In the genomic region with DNA sequence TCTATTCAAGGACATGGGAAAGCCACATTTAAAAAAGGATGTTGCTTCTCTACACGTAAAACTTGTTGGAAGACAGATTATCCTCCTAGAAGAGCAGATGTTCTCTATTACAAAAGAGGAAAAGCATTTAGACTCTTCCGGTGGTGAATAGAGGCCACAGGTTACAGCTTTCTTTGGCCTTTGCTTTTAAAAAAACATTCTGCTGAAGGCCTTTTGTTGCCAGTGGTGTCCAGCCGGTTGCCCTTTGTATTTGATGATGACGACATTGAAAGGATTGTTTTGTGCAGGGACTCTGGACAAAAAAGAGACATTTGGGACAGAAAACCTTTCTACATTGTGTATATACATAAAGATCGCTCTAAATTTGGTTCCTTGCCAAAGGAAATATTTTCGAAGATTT, we compare ENCODE assay signal across 10 cellular contexts.
DNase-seq lines count a peak whose midpoint lies in the region; TF ChIP-seq lines count a peak whose summit lies in the region.
"Had no signal": no experiment of that assay in that cellular context is flagged by ENCODE, and none has a peak within 500 bp of the region (broad histone marks: within the 10 kb centered on the region; RNA-seq: fewer than 3 reads in every experiment).

No MANE protein-coding gene starts in this region.

- TF ChIP-seq CTCF in fibroblast of lung (conservative IDR thresholded peaks at IDR 0.05 in 1 of 2, IDR thresholded peaks at IDR 0.05 in 1 of 2; ENCODE audit: low read depth in 1 of 2, low read length in 2 of 2) = no peak
- no peak for TF ChIP-seq CTCF in neural crest cell (conservative IDR thresholded peaks at IDR 0.05)

- peaks cover 59% of the 10 kb centered on the region for H3K4me1 Mint-ChIP-seq in neural crest cell
- H3K4me1 Mint-ChIP-seq in activated T-cell treated with anti-CD3 and anti-CD28 coated beads, Interleukin-2, amount 50 U/mL, for 24 hours (ENCODE audit: low read depth) = peaks cover 21% of the 10 kb centered on the region

- peak overlapping the region; percentile 43 for H3K27ac ChIP-seq in fibroblast of lung (ENCODE audit: insufficient read depth, low read length)
- H3K27ac ChIP-seq: RWPE1 had no signal

- H3K4me2 ChIP-seq in fibroblast of lung (ENCODE audit: extremely low read depth, insufficient read depth, low read length) = peak overlapping the region; percentile 48

- no peaks in the 10 kb centered on the region for H3K36me3 ChIP-seq in fibroblast of lung (ENCODE audit: control insufficient read depth, insufficient read depth, low read length)

- H3K4me1 ChIP-seq in fibroblast of lung (ENCODE audit: control insufficient read depth, extremely low read depth, insufficient read depth, low read length) = peaks cover 43% of the 10 kb centered on the region

- H2AFZ ChIP-seq in fibroblast of lung (ENCODE audit: low read length) = no peak overlapping the region

- no peaks in the 10 kb centered on the region for H3K79me2 ChIP-seq in fibroblast of lung (ENCODE audit: control insufficient read depth, insufficient read depth, low read length)

- peak overlapping the region in 1 of 4 experiments; percentile 16 for H3K4me3 ChIP-seq in fibroblast of lung (replicated peaks in 1 of 4; ENCODE audit: control extremely low read depth in 1 of 4, insufficient read depth in 1 of 4, low read depth in 3 of 4, low read length in 4 of 4)

- H4K20me1 ChIP-seq in fibroblast of lung (ENCODE audit: control insufficient read depth, extremely low read depth, insufficient read depth, low read length) = no peaks in the 10 kb centered on the region

- no peaks in the 10 kb centered on the region for H3K27me3 ChIP-seq in fibroblast of lung (ENCODE audit: control insufficient read depth, insufficient read depth, low read length)

- no peaks in the 10 kb centered on the region for H3K9me3 ChIP-seq in fibroblast of lung (ENCODE audit: control insufficient read depth, insufficient read depth, low read depth, low read length)

- DNase-seq in GF-D8 (lab: John Stamatoyannopoulos, UW) = peak; percentile 92
- peak; percentile 34 for DNase-seq in NOMO-1 treated with dmso at 0.1 percent for 144 hours (lab: John Stamatoyannopoulos, UW; ENCODE audit: unreplicated experiment)
- DNase-seq in fibroblast of lung (ENCODE audit: low read depth in 2 of 2) = peak; percentile 82 to 85
- DNase-seq in neural crest cell (ENCODE audit: low read depth, low spot score) = peak; percentile 21
- DNase-seq in OCI-M2 (lab: John Stamatoyannopoulos, UW; ENCODE audit: unreplicated experiment) = no peak
- no peak for DNase-seq in activated T-cell treated with anti-CD3 and anti-CD28 coated beads, Interleukin-2, amount 50 U/mL, for 24 hours
- no peak for DNase-seq in SK-N-DZ (ENCODE audit: low spot score)
- no peak for DNase-seq in HPDE6-E6E7 (ENCODE audit: extremely low spot score)
- DNase-seq: DMS79 had no signal

- peak overlapping the region; percentile 99 for H3K27ac Mint-ChIP-seq in neural crest cell (ENCODE audit: unreplicated experiment)
- H3K27ac Mint-ChIP-seq in activated T-cell treated with anti-CD3 and anti-CD28 coated beads, Interleukin-2, amount 50 U/mL, for 24 hours = no peak overlapping the region

- H3K9me3 Mint-ChIP-seq in neural crest cell = peaks cover 3% of the 10 kb centered on the region
- H3K9me3 Mint-ChIP-seq in activated T-cell treated with anti-CD3 and anti-CD28 coated beads, Interleukin-2, amount 50 U/mL, for 24 hours = no peaks in the 10 kb centered on the region

- H3K27me3 Mint-ChIP-seq in neural crest cell (ENCODE audit: low read depth) = no peaks in the 10 kb centered on the region
- H3K27me3 Mint-ChIP-seq in activated T-cell treated with anti-CD3 and anti-CD28 coated beads, Interleukin-2, amount 50 U/mL, for 24 hours = no peaks in the 10 kb centered on the region

- peak overlapping the region; percentile 67 for H3K4me3 Mint-ChIP-seq in neural crest cell
- no peak overlapping the region for H3K4me3 Mint-ChIP-seq in activated T-cell treated with anti-CD3 and anti-CD28 coated beads, Interleukin-2, amount 50 U/mL, for 24 hours

- no peak overlapping the region for H3K9ac ChIP-seq in fibroblast of lung (ENCODE audit: insufficient read depth, low read length)

- H3K36me3 Mint-ChIP-seq in neural crest cell (ENCODE audit: low read depth) = peaks cover 3% of the 10 kb centered on the region
- no peaks in the 10 kb centered on the region for H3K36me3 Mint-ChIP-seq in activated T-cell treated with anti-CD3 and anti-CD28 coated beads, Interleukin-2, amount 50 U/mL, for 24 hours (ENCODE audit: low read depth)

Comparison
In these comparisons a context has a peak if more than half of its experiments do, and no peak if none do; other contexts are left out.
1. DNase-seq: peak in GF-D8 (single experiment), NOMO-1 treated with dmso at 0.1 percent for 144 hours (single experiment), fibroblast of lung (2 of 2) and neural crest cell (single experiment); none in OCI-M2 (single experiment), activated T-cell treated with anti-CD3 and anti-CD28 coated beads, Interleukin-2, amount 50 U/mL, for 24 hours (single experiment), SK-N-DZ (single experiment) and HPDE6-E6E7 (single experiment).